12 cellular contexts compared by ENCODE assay signal in the genomic region with DNA sequence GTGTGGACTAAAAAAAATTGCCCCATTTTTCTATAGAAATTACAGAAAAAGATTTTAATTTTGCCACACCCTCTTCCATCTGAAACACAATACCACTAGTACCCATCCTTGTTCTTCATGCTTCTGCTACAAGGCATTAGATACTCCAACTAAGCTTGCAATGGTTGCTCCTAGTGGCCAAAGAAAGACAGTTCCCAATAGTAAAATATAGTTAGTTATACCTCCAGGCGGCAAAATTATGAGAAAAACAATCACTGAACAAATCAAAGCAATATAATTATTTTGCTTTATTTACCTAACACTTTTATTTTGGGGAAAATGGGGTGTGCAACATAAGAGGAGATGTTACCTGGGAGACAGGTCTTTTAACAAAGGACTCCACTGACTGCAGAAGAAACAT.
DNase-seq lines count a peak whose midpoint lies in the region; ATAC-seq, FAIRE-seq and TF ChIP-seq lines count a peak whose summit lies in the region.
"Had no signal": no experiment of that assay in that cellular context is flagged by ENCODE, and none has a peak within 500 bp of the region (broad histone marks: within the 10 kb centered on the region; RNA-seq: fewer than 3 reads in every experiment).

No MANE protein-coding gene starts in this region.

- POLR2A ChIA-PET in CD8-positive, alpha-beta memory T cell (lab: Charles Lee) = no interaction called here

- ATAC-seq in HG02759 (IDR thresholded peaks at IDR 0.05; ENCODE audit: unreplicated experiment) = no peak
- no peak for ATAC-seq in GM18519 (IDR thresholded peaks at IDR 0.05; ENCODE audit: low FRiP score, unreplicated experiment)
- ATAC-seq: left colon had no signal

- H3F3A ChIP-seq in OCI-LY1 (ENCODE audit: insufficient read depth, low read length) = no peaks in the 10 kb centered on the region

- peaks cover 89% of the 10 kb centered on the region for H3K4me1 ChIP-seq in CD8-positive, alpha-beta memory T cell (ENCODE audit: insufficient read depth, low read length)
- peaks cover 16% of the 10 kb centered on the region for H3K4me1 ChIP-seq in OCI-LY1 (ENCODE audit: insufficient read depth, low read length, severe bottlenecking)

- no peaks in the 10 kb centered on the region for H3K9me3 Mint-ChIP-seq in CD8-positive, alpha-beta memory T cell

- no peak overlapping the region for H3K4me3 ChIP-seq in CD8-positive, alpha-beta memory T cell (ENCODE audit: low read length)
- no peak overlapping the region for H3K4me3 ChIP-seq in OCI-LY1 (ENCODE audit: low read depth, low read length, poor library complexity, severe bottlenecking)
- H3K4me3 ChIP-seq: esophagus squamous epithelium had no signal

- H3K79me2 ChIP-seq in OCI-LY1 (ENCODE audit: insufficient read depth, low read length) = peaks cover 7% of the 10 kb centered on the region; the same call in 1 of the 2 replicates

- H3K9me2 ChIP-seq in OCI-LY1 (ENCODE audit: low read depth, low read length) = no peaks in the 10 kb centered on the region

- H4K20me1 ChIP-seq in OCI-LY1 (ENCODE audit: insufficient read depth, low read length) = no peaks in the 10 kb centered on the region

- TF ChIP-seq CTCF in 22Rv1 (IDR thresholded peaks at IDR 0.05) (peak; percentile 32), OCI-LY1 (IDR thresholded peaks at IDR 0.05; ENCODE audit: low read length) (peak; percentile 17; the same call in 1 of the 2 replicates)

- no peaks in the 10 kb centered on the region for H3K27me3 Mint-ChIP-seq in CD8-positive, alpha-beta memory T cell

- H3K4me2 ChIP-seq in OCI-LY1 (ENCODE audit: low read length) = no peak overlapping the region

- no peak for FAIRE-seq in frontal cortex (lab: Jason Lieb, UNC)

- H3K27ac ChIP-seq in 22Rv1 (no peak overlapping the region), OCI-LY1 (ENCODE audit: low read depth, low read length, poor library complexity, severe bottlenecking) (no peak overlapping the region)
- no peak overlapping the region for H3K27ac ChIP-seq in CD8-positive, alpha-beta memory T cell (ENCODE audit: low read depth, low read length)
- H3K27ac ChIP-seq: esophagus squamous epithelium had no signal

- no peaks in the 10 kb centered on the region for H3K9me3 ChIP-seq in CD8-positive, alpha-beta memory T cell (ENCODE audit: low read length)
- H3K9me3 ChIP-seq in OCI-LY1 (ENCODE audit: low read length) = no peaks in the 10 kb centered on the region
- H3K9me3 ChIP-seq: esophagus squamous epithelium had no signal

- CTCF ChIA-PET in CD8-positive, alpha-beta memory T cell (lab: Charles Lee) = interaction anchor here (1.0 to 1.4 kb wide), 3 partner anchors 13 to 474 kb away, joined by 3 read pairs; no protein-coding TSS in a partner anchor

- H3K4me3 Mint-ChIP-seq in CD8-positive, alpha-beta memory T cell = peak overlapping the region in 6 of 7 donors; percentile 1 to 33 (median 15)

- DNase-seq in CD8-positive, alpha-beta memory T cell = no peak
- peak; percentile 53 for DNase-seq in cerebellar cortex (ENCODE audit: low spot score)
- DNase-seq in frontal cortex (ENCODE audit: low spot score in 2 of 2) = no peak
- no peak for DNase-seq in germinal center (ENCODE audit: low spot score)
- DNase-seq: activated CD4-positive, CD25-positive, alpha-beta regulatory T cell treated with anti-CD3 and anti-CD28 coated beads, Interleukin-2, amount 50 U/mL, for 72 hours; esophagus squamous epithelium; left colon; posterior cingulate gyrus had no signal

- no peaks in the 10 kb centered on the region for H3K27me3 ChIP-seq in CD8-positive, alpha-beta memory T cell (ENCODE audit: insufficient read depth, low read length, poor library complexity, severe bottlenecking)
- no peaks in the 10 kb centered on the region for H3K27me3 ChIP-seq in OCI-LY1 (ENCODE audit: insufficient read depth, low read length)
- H3K27me3 ChIP-seq: esophagus squamous epithelium had no signal

- peaks cover 0 to 14% (median 2%) of the 10 kb centered on the region in 3 donors for H3K36me3 Mint-ChIP-seq in CD8-positive, alpha-beta memory T cell

- no peaks in the 10 kb centered on the region for H3K36me3 ChIP-seq in CD8-positive, alpha-beta memory T cell (ENCODE audit: insufficient read depth, low read length)
- H3K36me3 ChIP-seq in OCI-LY1 (ENCODE audit: insufficient read depth, low read length) = peaks cover 27% of the 10 kb centered on the region
- H3K36me3 ChIP-seq: esophagus squamous epithelium had no signal

- peak overlapping the region in 7 of 8 donors; percentile 2 to 94 (median 44) for H3K27ac Mint-ChIP-seq in CD8-positive, alpha-beta memory T cell

- no peak overlapping the region for H2AFZ ChIP-seq in OCI-LY1 (ENCODE audit: low read length)

- H3K9ac ChIP-seq in OCI-LY1 (ENCODE audit: low read length) = no peak overlapping the region

- H3K4me1 Mint-ChIP-seq in CD8-positive, alpha-beta memory T cell = peaks cover 75 to 87% (median 83%) of the 10 kb centered on the region in 3 donors
